ENCODE assay signal across 1 cellular context in genomic region chr7:135745702-135746312, GRCh38.
A peak's percentile ranks its signal among the peaks of the same experiment; 100 is the strongest.
TF ChIP-seq lines count a peak whose summit lies in the region.

No MANE protein-coding gene starts in this region.

TF ChIP-seq in HCT116, 20 proteins besides CTCF, POLR2A, EP300 and RAD21 (continued from another document):
- TF ChIP-seq SRF (IDR thresholded peaks at IDR 0.05; ENCODE audit: low read depth) (peak; percentile 29; the same call in 1 of the 2 replicates), ZNF274 (IDR thresholded peaks at IDR 0.05; ENCODE audit: low read depth, low read length) (no peak), FOSL1 (IDR thresholded peaks at IDR 0.05; ENCODE audit: low read depth) (peak; percentile 88), REST (IDR thresholded peaks at IDR 0.05; ENCODE audit: low read depth) (no peak), EZH2phosphoT487 (IDR thresholded peaks at IDR 0.05; ENCODE audit: borderline replicate concordance) (no peak), JUND (IDR thresholded peaks at IDR 0.05) (peak; percentile 84), EGR1 (IDR thresholded peaks at IDR 0.05; ENCODE audit: low read depth) (no peak), CBX3 (IDR thresholded peaks at IDR 0.05; ENCODE audit: low read depth) (peak; percentile 48; the same call in 1 of the 2 replicates), YY1 (IDR thresholded peaks at IDR 0.05; ENCODE audit: extremely low read depth, insufficient replicate concordance, low read depth, low read length) (peak; percentile 51)
